11 cellular contexts compared by ENCODE assay signal in the genomic region with DNA sequence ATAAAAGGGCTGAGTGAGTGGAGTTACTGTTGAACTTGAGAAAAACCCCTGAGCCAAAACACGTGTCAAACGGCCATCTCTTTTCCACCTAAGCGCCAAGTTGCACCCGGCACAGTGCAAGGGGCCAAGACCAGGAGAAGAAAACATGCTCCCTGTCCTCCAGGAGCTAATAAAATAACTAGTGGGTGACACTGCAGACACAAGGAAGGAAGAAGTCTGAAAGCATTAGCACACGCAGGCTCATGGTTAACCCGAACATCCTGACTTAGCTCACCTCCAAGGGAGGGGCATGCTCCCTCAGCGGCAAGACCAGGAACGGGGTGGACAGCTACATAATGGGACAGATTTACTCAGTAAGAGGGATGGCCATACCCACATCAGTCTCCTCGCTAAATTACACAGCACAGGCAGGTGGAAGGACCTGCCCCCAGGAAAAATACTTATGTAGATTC.
DNase-seq lines count a peak whose midpoint lies in the region; ATAC-seq lines count a peak whose summit lies in the region.
"Had no signal": no experiment of that assay in that cellular context is flagged by ENCODE, and none has a peak within 500 bp of the region (broad histone marks: within the 10 kb centered on the region; RNA-seq: fewer than 3 reads in every experiment).

No MANE protein-coding gene starts in this region.

- H3K9me3 Mint-ChIP-seq in activated CD8-positive, alpha-beta memory T cell treated with anti-CD3 and anti-CD28 coated beads, Interleukin-2, amount 10 ng/mL, durations not matched to agents 7 days and 5 days (ENCODE audit: low read depth): no peaks in the 10 kb centered on the region
- no peaks in the 10 kb centered on the region for H3K9me3 Mint-ChIP-seq in stimulated activated naive CD8-positive, alpha-beta T cell treated with anti-CD3 and anti-CD28 coated beads, Interleukin-15, amount 100 ng/mL, for 72 hours

- H3K36me3 Mint-ChIP-seq in activated CD8-positive, alpha-beta memory T cell treated with anti-CD3 and anti-CD28 coated beads, Interleukin-2, amount 10 ng/mL, durations not matched to agents 7 days and 5 days: peaks cover 25% of the 10 kb centered on the region

- peak overlapping the region; percentile 97 for H3K27ac Mint-ChIP-seq in activated CD8-positive, alpha-beta memory T cell treated with anti-CD3 and anti-CD28 coated beads, Interleukin-2, amount 10 ng/mL, durations not matched to agents 7 days and 5 days
- H3K27ac Mint-ChIP-seq in stimulated activated naive CD8-positive, alpha-beta T cell treated with anti-CD3 and anti-CD28 coated beads, Interleukin-15, amount 100 ng/mL, for 72 hours: peak overlapping the region; percentile 96 to 98

- no peak for DNase-seq in activated CD8-positive, alpha-beta memory T cell treated with anti-CD3 and anti-CD28 coated beads, Interleukin-2, amount 10 ng/mL, durations not matched to agents 7 days and 5 days
- no peak for DNase-seq in activated CD8-positive, alpha-beta memory T cell treated with anti-CD3 and anti-CD28 coated beads, Interleukin-2, amount 50 U/mL, for 4 hours
- peak; percentile 50 to 53 for DNase-seq in activated CD4-positive, alpha-beta T cell treated with anti-CD3 and anti-CD28 coated beads, Interleukin-2, amount 50 U/mL, for 48 hours
- DNase-seq in kidney glomerular epithelial cell (lab: John Stamatoyannopoulos, UW): peak; percentile 53
- no peak for DNase-seq in stimulated activated naive CD8-positive, alpha-beta T cell treated with anti-CD3 and anti-CD28 coated beads, Interleukin-15, amount 100 ng/mL, for 72 hours
- no peak for DNase-seq in NCI-H82 treated with DMSO at 0.1 percent for 48 hours (lab: John Stamatoyannopoulos, UW; ENCODE audit: unreplicated experiment)
- no peak for DNase-seq in NCI-H1930 (lab: John Stamatoyannopoulos, UW)
- DNase-seq: NCI-H1436 treated with DMSO at 0.1 percent for 48 hours, PC-3, tibial artery had no signal

- H3K4me3 Mint-ChIP-seq in activated CD8-positive, alpha-beta memory T cell treated with anti-CD3 and anti-CD28 coated beads, Interleukin-2, amount 10 ng/mL, durations not matched to agents 7 days and 5 days: peak overlapping the region; percentile 66
- H3K4me3 Mint-ChIP-seq in stimulated activated naive CD8-positive, alpha-beta T cell treated with anti-CD3 and anti-CD28 coated beads, Interleukin-15, amount 100 ng/mL, for 72 hours: peak overlapping the region; percentile 85 to 86

- peaks cover 89% of the 10 kb centered on the region for H3K4me1 Mint-ChIP-seq in activated CD8-positive, alpha-beta memory T cell treated with anti-CD3 and anti-CD28 coated beads, Interleukin-2, amount 10 ng/mL, durations not matched to agents 7 days and 5 days
- H3K4me1 Mint-ChIP-seq in stimulated activated naive CD8-positive, alpha-beta T cell treated with anti-CD3 and anti-CD28 coated beads, Interleukin-15, amount 100 ng/mL, for 72 hours: peaks cover 95% of the 10 kb centered on the region

- H3K27me3 Mint-ChIP-seq in activated CD8-positive, alpha-beta memory T cell treated with anti-CD3 and anti-CD28 coated beads, Interleukin-2, amount 10 ng/mL, durations not matched to agents 7 days and 5 days: no peaks in the 10 kb centered on the region
- H3K27me3 Mint-ChIP-seq in stimulated activated naive CD8-positive, alpha-beta T cell treated with anti-CD3 and anti-CD28 coated beads, Interleukin-15, amount 100 ng/mL, for 72 hours: no peaks in the 10 kb centered on the region

- peak; percentile 37 for ATAC-seq in activated CD8-positive, alpha-beta memory T cell treated with anti-CD3 and anti-CD28 coated beads, Interleukin-2, amount 10 ng/mL, durations not matched to agents 7 days and 5 days
- ATAC-seq in stimulated activated naive CD8-positive, alpha-beta T cell treated with anti-CD3 and anti-CD28 coated beads, Interleukin-15, amount 100 ng/mL, for 72 hours: peak; percentile 42
- ATAC-seq in GM19452 (IDR thresholded peaks at IDR 0.05; ENCODE audit: unreplicated experiment): no peak
- ATAC-seq: PC-3 had no signal

- CTCF ChIA-PET in activated CD8-positive, alpha-beta memory T cell treated with anti-CD3 and anti-CD28 coated beads, Interleukin-2, amount 10 ng/mL, durations not matched to agents 7 days and 5 days (lab: Charles Lee): interaction anchor here (1.2 to 2.8 kb wide), 6 partner anchors 9 to 75 kb away, joined by 4 to 11 read pairs (median 4); no protein-coding TSS in a partner anchor

Comparison
In these comparisons a context has a peak if more than half of its experiments do, and no peak if none do; other contexts are left out.
1. DNase-seq: peak in activated CD4-positive, alpha-beta T cell treated with anti-CD3 and anti-CD28 coated beads, Interleukin-2, amount 50 U/mL, for 48 hours (2 of 2) and kidney glomerular epithelial cell (single experiment); none in activated CD8-positive, alpha-beta memory T cell treated with anti-CD3 and anti-CD28 coated beads, Interleukin-2, amount 10 ng/mL, durations not matched to agents 7 days and 5 days (single experiment), activated CD8-positive, alpha-beta memory T cell treated with anti-CD3 and anti-CD28 coated beads, Interleukin-2, amount 50 U/mL, for 4 hours (single experiment), stimulated activated naive CD8-positive, alpha-beta T cell treated with anti-CD3 and anti-CD28 coated beads, Interleukin-15, amount 100 ng/mL, for 72 hours (0 of 2), NCI-H82 treated with DMSO at 0.1 percent for 48 hours (single experiment) and NCI-H1930 (0 of 2).